ENCODE assay signal across 5 cellular contexts in the genomic region with DNA sequence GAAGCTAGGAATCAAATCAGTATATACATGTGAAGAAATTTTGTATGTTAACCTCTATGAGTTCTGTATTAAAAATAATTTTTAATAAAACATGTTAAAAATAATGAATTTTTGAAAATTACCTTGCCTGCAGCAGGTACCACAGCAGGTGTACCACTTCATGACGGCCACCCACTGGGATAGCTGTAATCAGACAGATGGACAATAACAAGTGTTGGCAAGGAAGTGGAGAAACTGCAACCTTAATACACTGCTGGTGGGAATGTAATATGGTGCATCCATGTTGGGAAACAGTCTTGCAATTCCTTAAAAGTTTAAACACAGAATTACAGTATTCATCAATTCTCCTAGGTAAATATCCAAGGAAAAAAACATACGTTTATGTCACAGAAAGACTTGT.
"Had no signal": no experiment of that assay in that cellular context is flagged by ENCODE, and none has a peak within 500 bp of the region (broad histone marks: within the 10 kb centered on the region; RNA-seq: fewer than 3 reads in every experiment).

No MANE protein-coding gene starts in this region.

- DNase-seq: H9, HCEC 1CT, KBM-7 had no signal

- H3K4me2 ChIP-seq: GM23338 had no signal

- H3K36me3 Mint-ChIP-seq: IgD-negative memory B cell had no signal

- H3K4me3 ChIP-seq: GM23338 had no signal

- H2AFZ ChIP-seq: GM23338 had no signal

- ATAC-seq: GM23338 had no signal

- H3K9me3 Mint-ChIP-seq: GM23338, H9 had no signal

- H3K4me1 Mint-ChIP-seq: GM23338, H9 had no signal

- H3K4me3 Mint-ChIP-seq: GM23338, H9, IgD-negative memory B cell had no signal

- H3K27ac Mint-ChIP-seq: GM23338, H9 had no signal
